17 cellular contexts compared by ENCODE assay signal in genomic region chr6:22499815-22500214, GRCh38.
DNase-seq lines count a peak whose midpoint lies in the region; ATAC-seq and TF ChIP-seq lines count a peak whose summit lies in the region.
"Had no signal": no experiment of that assay in that cellular context is flagged by ENCODE, and none has a peak within 500 bp of the region (broad histone marks: within the 10 kb centered on the region; RNA-seq: fewer than 3 reads in every experiment).

No MANE protein-coding gene starts in this region.

- ATAC-seq in SK-N-SH treated with all-trans-retinoic acid at 6 μM for 48 hours (peak; percentile 44; the same call in 1 of the 3 replicates), GM21423 (IDR thresholded peaks at IDR 0.05; ENCODE audit: unreplicated experiment) (no peak)
- ATAC-seq: CD8-positive, alpha-beta T cell; GM12878; GM23338; HCT116 had no signal

- DNase-seq in EH (ENCODE audit: low read depth) (peak; percentile 5), fibroblast of gingiva (ENCODE audit: low read depth) (peak; percentile 2), hypothalamus (lab: John Stamatoyannopoulos, UW) (no peak), HUDEP-2 (lab: John Stamatoyannopoulos, UW; ENCODE audit: unreplicated experiment in 76 of 76) (no peak)
- DNase-seq: Caco-2; CD4-positive, CD25-positive, alpha-beta regulatory T cell; CD8-positive, alpha-beta T cell; DMS153; DND-41; EL; GDM1; H9 had no signal

TF ChIP-seq in SK-N-SH treated with all-trans-retinoic acid at 6 μM for 48 hours, 23 proteins besides CTCF, POLR2A, EP300 and RAD21:
- TF ChIP-seq POU6F1 (CRISPR knock-in tag; IDR thresholded peaks at IDR 0.05; ENCODE audit: borderline replicate concordance, low read depth) (no peak), ZFP30 (CRISPR knock-in tag; IDR thresholded peaks at IDR 0.05) (no peak), BACH2 (CRISPR knock-in tag; IDR thresholded peaks at IDR 0.05; ENCODE audit: borderline replicate concordance) (no peak), PPARA (CRISPR knock-in tag; IDR thresholded peaks at IDR 0.05; ENCODE audit: borderline replicate concordance) (no peak), RARB (CRISPR knock-in tag; IDR thresholded peaks at IDR 0.05) (no peak), SNAI2 (CRISPR knock-in tag; IDR thresholded peaks at IDR 0.05) (no peak), TOX (CRISPR knock-in tag; IDR thresholded peaks at IDR 0.05; ENCODE audit: borderline replicate concordance) (no peak), CSDC2 (CRISPR knock-in tag; IDR thresholded peaks at IDR 0.05) (no peak), ZNF8 (CRISPR knock-in tag; IDR thresholded peaks at IDR 0.05) (peak; percentile 38; the same call in 1 of the 2 replicates), TCF4 (CRISPR knock-in tag; IDR thresholded peaks at IDR 0.05; ENCODE audit: borderline replicate concordance) (peak; percentile 94), CREB5 (CRISPR knock-in tag; IDR thresholded peaks at IDR 0.05; ENCODE audit: low read depth) (no peak; the same call in 1 of the 2 replicates), OSR1 (CRISPR knock-in tag; IDR thresholded peaks at IDR 0.05) (no peak), ESRRG (CRISPR knock-in tag; IDR thresholded peaks at IDR 0.05) (no peak), ISL1 (CRISPR knock-in tag; IDR thresholded peaks at IDR 0.05) (peak; percentile 74), GLIS3 (CRISPR knock-in tag; IDR thresholded peaks at IDR 0.05) (no peak), ZFP3 (CRISPR knock-in tag; IDR thresholded peaks at IDR 0.05) (no peak), ARNTL (CRISPR knock-in tag; IDR thresholded peaks at IDR 0.05; ENCODE audit: borderline replicate concordance, low read depth) (no peak), ZNF565 (CRISPR knock-in tag; conservative IDR thresholded peaks at IDR 0.05; ENCODE audit: low read depth) (no peak), TSHZ2 (CRISPR knock-in tag; IDR thresholded peaks at IDR 0.05) (peak; percentile 82; the same call in 1 of the 2 replicates), ZNF70 (CRISPR knock-in tag; IDR thresholded peaks at IDR 0.05) (no peak), ZC3H10 (CRISPR knock-in tag; IDR thresholded peaks at IDR 0.05) (no peak), PATZ1 (CRISPR knock-in tag; IDR thresholded peaks at IDR 0.05; ENCODE audit: borderline replicate concordance) (no peak), CSRNP3 (CRISPR knock-in tag; IDR thresholded peaks at IDR 0.05) (peak; percentile 50; the same call in 1 of the 2 replicates)

Comparison
In these comparisons a context has a peak if more than half of its experiments do, and no peak if none do; other contexts are left out.
1. DNase-seq: peak in EH (single experiment) and fibroblast of gingiva (single experiment); none in hypothalamus (0 of 51) and HUDEP-2 (0 of 76).